ENCODE assay signal across 23 cellular contexts in the genomic region with DNA sequence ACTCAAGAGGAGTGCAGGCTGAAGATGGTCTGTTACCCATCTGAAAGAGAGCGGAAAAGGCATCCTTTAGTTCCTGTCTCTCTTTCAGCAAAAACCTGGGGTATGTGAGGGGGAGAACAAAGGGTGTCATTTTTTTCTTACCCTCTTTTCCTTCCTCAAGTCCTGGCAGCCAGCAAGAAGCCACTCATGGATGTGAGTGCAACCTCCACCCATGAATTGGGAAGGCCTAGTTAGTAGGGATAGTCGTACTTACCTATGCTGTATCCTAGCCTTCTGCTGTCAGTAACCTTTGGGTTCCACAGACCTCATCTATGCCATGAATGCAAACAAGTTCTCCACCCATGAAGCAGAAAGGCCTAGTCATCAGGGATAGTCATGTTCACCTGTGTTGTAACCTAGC.
"Had no signal": no experiment of that assay in that cellular context is flagged by ENCODE, and none has a peak within 500 bp of the region (broad histone marks: within the 10 kb centered on the region; RNA-seq: fewer than 3 reads in every experiment).

No MANE protein-coding gene starts in this region.

- ATAC-seq: activated naive CD4-positive, alpha-beta T cell treated with anti-CD3 and anti-CD28 coated beads, Interleukin-2, amount 50 U/mL, for 72 hours; foreskin keratinocyte; left lung; naive thymus-derived CD8-positive, alpha-beta T cell; T-cell; upper lobe of right lung had no signal

- H3K4me2 ChIP-seq: neural progenitor cell, smooth muscle cell had no signal

- FAIRE-seq: TTC549 had no signal

- DNase-seq: activated T-cell treated with anti-CD3 and anti-CD28 coated beads, Interleukin-2, amount 50 U/mL, for 1 hour; central memory CD4-positive, alpha-beta T cell; colonic mucosa; foreskin keratinocyte; immature natural killer cell; kidney glomerular epithelial cell; left lung; naive thymus-derived CD8-positive, alpha-beta T cell; posterior cingulate gyrus; sigmoid colon; stimulated activated CD4-positive, alpha-beta T cell treated with anti-CD3 and anti-CD28 coated beads, Interleukin-15, amount 100 ng/mL, for 24 hours; stimulated activated CD4-positive, alpha-beta T cell treated with anti-CD3 and anti-CD28 coated beads, Interleukin-4, amount 100 ng/mL, for 1 hour; stimulated activated naive CD4-positive, alpha-beta T cell; T-cell; upper lobe of right lung; WERI-Rb-1 had no signal

- H3K9ac ChIP-seq: neural progenitor cell had no signal

- H3K27me3 ChIP-seq: ascending aorta, colonic mucosa, foreskin keratinocyte, left lung, neural progenitor cell, sigmoid colon, upper lobe of right lung had no signal

- H3K4me1 Mint-ChIP-seq: immature natural killer cell; naive thymus-derived CD8-positive, alpha-beta T cell; T-cell had no signal

- H2AFZ ChIP-seq: neural progenitor cell had no signal

- H3K4me3 ChIP-seq: ascending aorta, colonic mucosa, left lung, neural progenitor cell, sigmoid colon, smooth muscle cell, upper lobe of right lung had no signal

- H3K27me3 Mint-ChIP-seq: naive thymus-derived CD8-positive, alpha-beta T cell; T-cell had no signal

- H3K27ac ChIP-seq: ascending aorta, colonic mucosa, foreskin keratinocyte, left lung, neural progenitor cell, sigmoid colon, upper lobe of right lung, WERI-Rb-1 had no signal

- H3K36me3 Mint-ChIP-seq: T-cell had no signal

- H3K27ac Mint-ChIP-seq: activated naive CD4-positive, alpha-beta T cell treated with anti-CD3 and anti-CD28 coated beads, Interleukin-2, amount 50 U/mL, for 72 hours; immature natural killer cell; mesothelial cell of epicardium; naive thymus-derived CD8-positive, alpha-beta T cell; neural progenitor cell; T-cell; T-helper 2 cell treated with Interferon-gamma antibody and Interleukin-4, amounts not matched to agents 5 μg/mL and 100 μg/mL, for 36 hours had no signal

- H3K4me1 ChIP-seq: ascending aorta, colonic mucosa, foreskin keratinocyte, left lung, neural progenitor cell, sigmoid colon, upper lobe of right lung had no signal

- H3K4me3 Mint-ChIP-seq: immature natural killer cell; mesothelial cell of epicardium; naive thymus-derived CD8-positive, alpha-beta T cell; neural progenitor cell; T-cell; T-helper 2 cell treated with Interferon-gamma antibody and Interleukin-4, amounts not matched to agents 5 μg/mL and 100 μg/mL, for 36 hours had no signal

- H3K36me3 ChIP-seq: ascending aorta, colonic mucosa, left lung, neural progenitor cell, sigmoid colon, upper lobe of right lung, WERI-Rb-1 had no signal

- H3K9me3 ChIP-seq: colonic mucosa had no signal
